Comparison of ENCODE assay signal across 1 cellular context in the genomic region with DNA sequence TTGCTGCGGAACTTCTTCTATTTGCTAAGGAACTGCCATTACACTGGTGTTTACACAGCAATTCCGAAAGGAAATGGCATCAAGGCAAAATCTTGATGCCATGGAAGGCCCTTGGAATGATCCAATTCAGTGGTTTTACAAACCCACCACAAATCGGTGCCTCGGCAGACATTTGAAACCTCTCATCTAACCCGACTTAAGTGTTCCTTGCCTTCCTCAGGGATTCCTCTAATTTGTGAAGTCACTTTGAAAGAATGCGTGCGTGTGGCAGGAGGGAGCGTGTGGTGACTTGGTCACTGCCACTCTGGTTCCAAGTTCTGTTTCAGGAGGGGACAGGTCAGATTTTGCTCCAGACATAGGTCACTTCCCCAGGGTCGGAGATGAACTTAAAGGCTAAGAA.
TF ChIP-seq lines count a peak whose summit lies in the region.

No MANE protein-coding gene starts in this region.

TF ChIP-seq in GM12878, 131 proteins besides CTCF, POLR2A, EP300 and RAD21 (continued from another document):
- TF ChIP-seq SUZ12 (IDR thresholded peaks at IDR 0.05; ENCODE audit: unreplicated experiment): no peak
- TF ChIP-seq, protein P1, sequence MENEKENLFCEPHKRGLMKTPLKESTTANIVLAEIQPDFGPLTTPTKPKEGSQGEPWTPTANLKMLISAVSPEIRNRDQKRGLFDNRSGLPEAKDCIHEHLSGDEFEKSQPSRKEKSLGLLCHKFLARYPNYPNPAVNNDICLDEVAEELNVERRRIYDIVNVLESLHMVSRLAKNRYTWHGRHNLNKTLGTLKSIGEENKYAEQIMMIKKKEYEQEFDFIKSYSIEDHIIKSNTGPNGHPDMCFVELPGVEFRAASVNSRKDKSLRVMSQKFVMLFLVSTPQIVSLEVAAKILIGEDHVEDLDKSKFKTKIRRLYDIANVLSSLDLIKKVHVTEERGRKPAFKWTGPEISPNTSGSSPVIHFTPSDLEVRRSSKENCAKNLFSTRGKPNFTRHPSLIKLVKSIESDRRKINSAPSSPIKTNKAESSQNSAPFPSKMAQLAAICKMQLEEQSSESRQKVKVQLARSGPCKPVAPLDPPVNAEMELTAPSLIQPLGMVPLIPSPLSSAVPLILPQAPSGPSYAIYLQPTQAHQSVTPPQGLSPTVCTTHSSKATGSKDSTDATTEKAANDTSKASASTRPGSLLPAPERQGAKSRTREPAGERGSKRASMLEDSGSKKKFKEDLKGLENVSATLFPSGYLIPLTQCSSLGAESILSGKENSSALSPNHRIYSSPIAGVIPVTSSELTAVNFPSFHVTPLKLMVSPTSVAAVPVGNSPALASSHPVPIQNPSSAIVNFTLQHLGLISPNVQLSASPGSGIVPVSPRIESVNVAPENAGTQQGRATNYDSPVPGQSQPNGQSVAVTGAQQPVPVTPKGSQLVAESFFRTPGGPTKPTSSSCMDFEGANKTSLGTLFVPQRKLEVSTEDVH (IDR thresholded peaks at IDR 0.05; ENCODE audit: low read depth, partially characterized antibody): no peak
- TF ChIP-seq, protein P2, sequence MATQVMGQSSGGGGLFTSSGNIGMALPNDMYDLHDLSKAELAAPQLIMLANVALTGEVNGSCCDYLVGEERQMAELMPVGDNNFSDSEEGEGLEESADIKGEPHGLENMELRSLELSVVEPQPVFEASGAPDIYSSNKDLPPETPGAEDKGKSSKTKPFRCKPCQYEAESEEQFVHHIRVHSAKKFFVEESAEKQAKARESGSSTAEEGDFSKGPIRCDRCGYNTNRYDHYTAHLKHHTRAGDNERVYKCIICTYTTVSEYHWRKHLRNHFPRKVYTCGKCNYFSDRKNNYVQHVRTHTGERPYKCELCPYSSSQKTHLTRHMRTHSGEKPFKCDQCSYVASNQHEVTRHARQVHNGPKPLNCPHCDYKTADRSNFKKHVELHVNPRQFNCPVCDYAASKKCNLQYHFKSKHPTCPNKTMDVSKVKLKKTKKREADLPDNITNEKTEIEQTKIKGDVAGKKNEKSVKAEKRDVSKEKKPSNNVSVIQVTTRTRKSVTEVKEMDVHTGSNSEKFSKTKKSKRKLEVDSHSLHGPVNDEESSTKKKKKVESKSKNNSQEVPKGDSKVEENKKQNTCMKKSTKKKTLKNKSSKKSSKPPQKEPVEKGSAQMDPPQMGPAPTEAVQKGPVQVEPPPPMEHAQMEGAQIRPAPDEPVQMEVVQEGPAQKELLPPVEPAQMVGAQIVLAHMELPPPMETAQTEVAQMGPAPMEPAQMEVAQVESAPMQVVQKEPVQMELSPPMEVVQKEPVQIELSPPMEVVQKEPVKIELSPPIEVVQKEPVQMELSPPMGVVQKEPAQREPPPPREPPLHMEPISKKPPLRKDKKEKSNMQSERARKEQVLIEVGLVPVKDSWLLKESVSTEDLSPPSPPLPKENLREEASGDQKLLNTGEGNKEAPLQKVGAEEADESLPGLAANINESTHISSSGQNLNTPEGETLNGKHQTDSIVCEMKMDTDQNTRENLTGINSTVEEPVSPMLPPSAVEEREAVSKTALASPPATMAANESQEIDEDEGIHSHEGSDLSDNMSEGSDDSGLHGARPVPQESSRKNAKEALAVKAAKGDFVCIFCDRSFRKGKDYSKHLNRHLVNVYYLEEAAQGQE (IDR thresholded peaks at IDR 0.05; ENCODE audit: low read depth, low read length): no peak
- no peak for TF ChIP-seq CBX5 (IDR thresholded peaks at IDR 0.05; ENCODE audit: low read depth)
- TF ChIP-seq, protein P3, sequence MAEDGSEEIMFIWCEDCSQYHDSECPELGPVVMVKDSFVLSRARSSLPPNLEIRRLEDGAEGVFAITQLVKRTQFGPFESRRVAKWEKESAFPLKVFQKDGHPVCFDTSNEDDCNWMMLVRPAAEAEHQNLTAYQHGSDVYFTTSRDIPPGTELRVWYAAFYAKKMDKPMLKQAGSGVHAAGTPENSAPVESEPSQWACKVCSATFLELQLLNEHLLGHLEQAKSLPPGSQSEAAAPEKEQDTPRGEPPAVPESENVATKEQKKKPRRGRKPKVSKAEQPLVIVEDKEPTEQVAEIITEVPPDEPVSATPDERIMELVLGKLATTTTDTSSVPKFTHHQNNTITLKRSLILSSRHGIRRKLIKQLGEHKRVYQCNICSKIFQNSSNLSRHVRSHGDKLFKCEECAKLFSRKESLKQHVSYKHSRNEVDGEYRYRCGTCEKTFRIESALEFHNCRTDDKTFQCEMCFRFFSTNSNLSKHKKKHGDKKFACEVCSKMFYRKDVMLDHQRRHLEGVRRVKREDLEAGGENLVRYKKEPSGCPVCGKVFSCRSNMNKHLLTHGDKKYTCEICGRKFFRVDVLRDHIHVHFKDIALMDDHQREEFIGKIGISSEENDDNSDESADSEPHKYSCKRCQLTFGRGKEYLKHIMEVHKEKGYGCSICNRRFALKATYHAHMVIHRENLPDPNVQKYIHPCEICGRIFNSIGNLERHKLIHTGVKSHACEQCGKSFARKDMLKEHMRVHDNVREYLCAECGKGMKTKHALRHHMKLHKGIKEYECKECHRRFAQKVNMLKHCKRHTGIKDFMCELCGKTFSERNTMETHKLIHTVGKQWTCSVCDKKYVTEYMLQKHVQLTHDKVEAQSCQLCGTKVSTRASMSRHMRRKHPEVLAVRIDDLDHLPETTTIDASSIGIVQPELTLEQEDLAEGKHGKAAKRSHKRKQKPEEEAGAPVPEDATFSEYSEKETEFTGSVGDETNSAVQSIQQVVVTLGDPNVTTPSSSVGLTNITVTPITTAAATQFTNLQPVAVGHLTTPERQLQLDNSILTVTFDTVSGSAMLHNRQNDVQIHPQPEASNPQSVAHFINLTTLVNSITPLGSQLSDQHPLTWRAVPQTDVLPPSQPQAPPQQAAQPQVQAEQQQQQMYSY (CRISPR knock-in tag; IDR thresholded peaks at IDR 0.05): no peak
